ENCODE assay signal across 24 cellular contexts in genomic region chr9:79807966-79808365, GRCh38.
"Had no signal": no experiment of that assay in that cellular context is flagged by ENCODE, and none has a peak within 500 bp of the region (broad histone marks: within the 10 kb centered on the region; RNA-seq: fewer than 3 reads in every experiment).

No MANE protein-coding gene starts in this region.

- H3K27ac Mint-ChIP-seq: activated CD4-positive, alpha-beta memory T cell treated with anti-CD3 and anti-CD28 coated beads for 36 hours; activated naive CD4-positive, alpha-beta T cell treated with anti-CD3 and anti-CD28 coated beads for 36 hours; activated naive CD8-positive, alpha-beta T cell treated with anti-CD3 and anti-CD28 coated beads, Interleukin-2, amount 10 ng/mL, durations not matched to agents 7 days and 5 days; dendritic cell treated with granulocyte-macrophage colony-stimulating factor and Interleukin-4, amounts not matched to agents 40 ng/mL and 50 ng/mL, for 4 days; memory B cell; nephron progenitor cell; stimulated activated effector memory CD8-positive, alpha-beta T cell treated with anti-CD3 and anti-CD28 coated beads, Interleukin-12 subunit alpha, Interleukin-12 subunit beta, amount 100 ng/mL, for 72 hours; stimulated activated naive CD8-positive, alpha-beta T cell treated with anti-CD3 and anti-CD28 coated beads, Interleukin-15, amount 100 ng/mL, for 72 hours; T-helper 17 cell had no signal

- H3K4me1 ChIP-seq: body of pancreas had no signal

- H3K4me3 ChIP-seq: body of pancreas, cardiac muscle cell, gastrocnemius medialis, heart left ventricle, pancreas, psoas muscle, tibial artery had no signal

- H3K36me3 Mint-ChIP-seq: activated CD4-positive, alpha-beta memory T cell treated with anti-CD3 and anti-CD28 coated beads for 36 hours; activated naive CD8-positive, alpha-beta T cell treated with anti-CD3 and anti-CD28 coated beads, Interleukin-2, amount 10 ng/mL, durations not matched to agents 7 days and 5 days; memory B cell; stimulated activated effector memory CD8-positive, alpha-beta T cell treated with anti-CD3 and anti-CD28 coated beads, Interleukin-12 subunit alpha, Interleukin-12 subunit beta, amount 100 ng/mL, for 72 hours had no signal

- DNase-seq: activated CD4-positive, alpha-beta memory T cell treated with anti-CD3 and anti-CD28 coated beads for 36 hours; activated CD4-positive, alpha-beta T cell treated with anti-CD3 and anti-CD28 coated beads for 48 hours; activated effector memory CD4-positive, alpha-beta T cell treated with Interleukin-2 at 50 U/mL for 16 hours; activated naive CD4-positive, alpha-beta T cell treated with anti-CD3 and anti-CD28 coated beads for 36 hours; activated naive CD8-positive, alpha-beta T cell treated with anti-CD3 and anti-CD28 coated beads, Interleukin-2, amount 10 ng/mL, durations not matched to agents 7 days and 5 days; activated T-cell treated with anti-CD3 and anti-CD28 coated beads, Interleukin-2, amount 50 U/mL, for 48 hours; amygdala; body of pancreas; effector CD4-positive, alpha-beta T cell; gastrocnemius medialis; heart left ventricle; left cardiac atrium; nephron progenitor cell; pancreas; psoas muscle; right cardiac atrium; stimulated activated CD4-positive, alpha-beta T cell treated with anti-CD3 and anti-CD28 coated beads, Interleukin-12 subunit alpha, Interleukin-12 subunit beta, amount 100 ng/mL, for 4 hours; stimulated activated naive CD8-positive, alpha-beta T cell treated with anti-CD3 and anti-CD28 coated beads, Interleukin-15, amount 100 ng/mL, for 72 hours; T-helper 17 cell; tibial artery had no signal

- H3K9me3 Mint-ChIP-seq: activated CD4-positive, alpha-beta memory T cell treated with anti-CD3 and anti-CD28 coated beads for 36 hours; activated naive CD4-positive, alpha-beta T cell treated with anti-CD3 and anti-CD28 coated beads for 36 hours; activated naive CD8-positive, alpha-beta T cell treated with anti-CD3 and anti-CD28 coated beads, Interleukin-2, amount 10 ng/mL, durations not matched to agents 7 days and 5 days; dendritic cell treated with granulocyte-macrophage colony-stimulating factor and Interleukin-4, amounts not matched to agents 40 ng/mL and 50 ng/mL, for 4 days; memory B cell; nephron progenitor cell; stimulated activated effector memory CD8-positive, alpha-beta T cell treated with anti-CD3 and anti-CD28 coated beads, Interleukin-12 subunit alpha, Interleukin-12 subunit beta, amount 100 ng/mL, for 72 hours had no signal

- H3K9me3 ChIP-seq: body of pancreas, gastrocnemius medialis, heart left ventricle, pancreas, psoas muscle, tibial artery had no signal

- H3K4me3 Mint-ChIP-seq: activated CD4-positive, alpha-beta memory T cell treated with anti-CD3 and anti-CD28 coated beads for 36 hours; activated naive CD4-positive, alpha-beta T cell treated with anti-CD3 and anti-CD28 coated beads for 36 hours; activated naive CD8-positive, alpha-beta T cell treated with anti-CD3 and anti-CD28 coated beads, Interleukin-2, amount 10 ng/mL, durations not matched to agents 7 days and 5 days; dendritic cell treated with granulocyte-macrophage colony-stimulating factor and Interleukin-4, amounts not matched to agents 40 ng/mL and 50 ng/mL, for 4 days; memory B cell; nephron progenitor cell; stimulated activated effector memory CD8-positive, alpha-beta T cell treated with anti-CD3 and anti-CD28 coated beads, Interleukin-12 subunit alpha, Interleukin-12 subunit beta, amount 100 ng/mL, for 72 hours; stimulated activated naive CD8-positive, alpha-beta T cell treated with anti-CD3 and anti-CD28 coated beads, Interleukin-15, amount 100 ng/mL, for 72 hours; T-helper 17 cell had no signal

- H3K27me3 Mint-ChIP-seq: activated CD4-positive, alpha-beta memory T cell treated with anti-CD3 and anti-CD28 coated beads for 36 hours; activated naive CD8-positive, alpha-beta T cell treated with anti-CD3 and anti-CD28 coated beads, Interleukin-2, amount 10 ng/mL, durations not matched to agents 7 days and 5 days; memory B cell; stimulated activated naive CD8-positive, alpha-beta T cell treated with anti-CD3 and anti-CD28 coated beads, Interleukin-15, amount 100 ng/mL, for 72 hours; T-helper 17 cell had no signal

- H3K36me3 ChIP-seq: cardiac muscle cell, gastrocnemius medialis, heart left ventricle, pancreas, tibial artery had no signal

- H3K27ac ChIP-seq: body of pancreas, cardiac muscle cell, gastrocnemius medialis, heart left ventricle, pancreas, psoas muscle, tibial artery had no signal

- H3K27me3 ChIP-seq: body of pancreas, gastrocnemius medialis, heart left ventricle, pancreas, tibial artery had no signal
